Comparison of ENCODE assay signal across 18 cellular contexts in the genomic region with DNA sequence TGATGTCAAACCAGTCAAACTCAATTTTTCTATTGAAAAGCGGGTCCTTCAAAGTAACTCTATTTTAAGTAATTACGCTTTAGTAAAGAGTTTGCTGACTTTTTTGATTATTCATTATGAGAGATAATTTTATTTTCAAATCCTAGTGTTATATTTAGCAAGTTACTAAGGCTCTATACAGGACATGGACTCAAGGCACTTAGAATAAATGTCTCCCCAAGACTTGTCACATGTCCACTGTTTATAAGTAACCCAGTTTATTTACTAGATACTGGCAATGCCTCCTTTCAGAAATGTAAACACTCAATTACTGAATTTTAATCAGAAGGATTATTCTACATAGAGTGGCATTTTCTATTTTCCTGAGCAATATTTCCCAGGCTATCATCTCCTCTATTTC.
"Had no signal": no experiment of that assay in that cellular context is flagged by ENCODE, and none has a peak within 500 bp of the region (broad histone marks: within the 10 kb centered on the region; RNA-seq: fewer than 3 reads in every experiment).

No MANE protein-coding gene starts in this region.

- H3K4me3 ChIP-seq: gastroesophageal sphincter, lower lobe of right lung, stomach had no signal

- H3K9me3 ChIP-seq: gastroesophageal sphincter, lower lobe of right lung, stomach, upper lobe of left lung had no signal

- H3K27me3 ChIP-seq: gastroesophageal sphincter, stomach, upper lobe of left lung had no signal

- H3K4me1 ChIP-seq: gastroesophageal sphincter, lower lobe of right lung, stomach had no signal

- H3K36me3 ChIP-seq: gastroesophageal sphincter, lower lobe of right lung, stomach, upper lobe of left lung had no signal

- H3K27ac ChIP-seq: epithelial cell of prostate, gastroesophageal sphincter, lower lobe of right lung, stomach, upper lobe of left lung, VCaP had no signal

- H3K27ac Mint-ChIP-seq: activated T-cell treated with anti-CD3 and anti-CD28 coated beads, Interleukin-2, amount 50 U/mL, for 72 hours; endodermal cell had no signal

- FAIRE-seq: astrocyte, bronchial epithelial cell, small intestine had no signal

- H3K4me1 Mint-ChIP-seq: endodermal cell had no signal

- ATAC-seq: activated T-cell treated with anti-CD3 and anti-CD28 coated beads, Interleukin-2, amount 50 U/mL, for 72 hours; gastroesophageal sphincter had no signal

- DNase-seq: activated CD4-positive, alpha-beta T cell treated with anti-CD3 and anti-CD28 coated beads for 1 hour; activated effector memory CD4-positive, alpha-beta T cell treated with anti-CD3 and anti-CD28 coated beads, Interleukin-2, amount 50 U/mL, for 16 hours; activated naive CD4-positive, alpha-beta T cell treated with anti-CD3 and anti-CD28 coated beads, Interleukin-2, amount 50 U/mL, for 16 hours; activated T-cell treated with anti-CD3 and anti-CD28 coated beads, Interleukin-2, amount 50 U/mL, for 72 hours; endodermal cell; lower lobe of right lung; occipital lobe; small intestine; stimulated activated CD4-positive, alpha-beta T cell treated with anti-CD3 and anti-CD28 coated beads, Interleukin-4, amount 100 ng/mL, for 1 hour; stomach; SW 1271; T-helper 2 cell; upper lobe of left lung had no signal

- H3K4me3 Mint-ChIP-seq: activated T-cell treated with anti-CD3 and anti-CD28 coated beads, Interleukin-2, amount 50 U/mL, for 72 hours; endodermal cell had no signal

- H3K9me3 Mint-ChIP-seq: endodermal cell had no signal
